13 cellular contexts compared by ENCODE assay signal in the genomic region with DNA sequence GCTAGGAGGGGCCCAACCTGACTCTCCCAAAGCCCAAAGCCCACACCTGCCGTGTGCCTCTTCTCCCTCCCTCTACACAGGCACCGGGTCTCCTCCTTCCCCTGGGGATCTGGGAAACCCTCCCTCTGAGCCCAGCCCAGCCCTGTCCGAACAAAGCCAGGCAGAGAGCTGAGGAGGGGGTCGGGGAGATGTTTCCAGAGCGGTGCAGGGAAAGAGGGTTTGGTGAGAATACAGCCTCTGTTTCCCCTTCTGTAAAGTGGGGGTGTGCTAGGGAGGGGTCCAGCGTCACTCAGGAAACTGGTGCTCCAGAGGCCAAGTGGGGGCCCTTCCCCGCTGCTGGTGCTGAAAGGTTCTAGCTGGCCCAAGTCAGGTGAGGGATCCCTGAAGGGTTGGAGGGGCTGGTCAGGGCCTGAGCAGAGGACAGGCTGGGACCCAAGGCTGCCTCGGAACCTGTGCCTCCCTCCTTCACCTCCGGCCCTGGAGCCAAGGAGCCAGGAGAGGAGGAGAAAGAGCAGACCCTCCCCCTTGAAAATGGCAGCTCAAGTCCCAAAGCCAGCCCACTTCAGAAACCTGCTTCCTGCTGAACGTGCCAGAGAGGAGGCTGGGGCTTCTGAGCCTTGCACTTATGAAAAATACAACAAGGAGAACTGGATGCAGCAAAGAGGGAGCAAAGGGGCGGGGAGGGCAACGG. TPM values are rescaled to one million over a fixed set of nuclear protein-coding genes. Genes with fewer than 3 reads are reported as not detected.
DNase-seq lines count a peak whose midpoint lies in the region; ATAC-seq and TF ChIP-seq lines count a peak whose summit lies in the region.
"Had no signal": no experiment of that assay in that cellular context is flagged by ENCODE, and none has a peak within 500 bp of the region (broad histone marks: within the 10 kb centered on the region; RNA-seq: fewer than 3 reads in every experiment).

No MANE protein-coding gene starts in this region.

- H3K27me3 ChIP-seq in NT2/D1 (ENCODE audit: insufficient read depth, insufficient read length) (no peaks in the 10 kb centered on the region), thyroid gland (no peaks in the 10 kb centered on the region)
- H3K27me3 ChIP-seq: heart right ventricle had no signal

- 47 to 49% methylated on average over 11 of the region's 12 CpGs for WGBS in thyroid gland, 2 donors

- no peak overlapping the region for H3K4me3 ChIP-seq in NT2/D1 (ENCODE audit: insufficient read length, low read depth)
- no peak overlapping the region for H3K4me3 ChIP-seq in thyroid gland (replicated peaks in 1 of 3)
- H3K4me3 ChIP-seq: heart right ventricle, skin epidermis had no signal

- no peaks in the 10 kb centered on the region for H3K36me3 ChIP-seq in NT2/D1 (ENCODE audit: insufficient read depth, insufficient read length, low read length)
- no peaks in the 10 kb centered on the region for H3K36me3 ChIP-seq in thyroid gland
- H3K36me3 ChIP-seq: heart right ventricle had no signal

- no peak for TF ChIP-seq CTCF in thyroid gland (IDR thresholded peaks at IDR 0.05)

- H3K9me3 ChIP-seq in NT2/D1 (ENCODE audit: insufficient read depth, low read length) (no peaks in the 10 kb centered on the region), thyroid gland (no peaks in the 10 kb centered on the region)
- H3K9me3 ChIP-seq: heart right ventricle had no signal

- DNase-seq in NCI-H2196 (lab: John Stamatoyannopoulos, UW; ENCODE audit: unreplicated experiment) (peak; percentile 62), NCI-H2196 treated with DMSO at 0.1 percent for 48 hours (lab: John Stamatoyannopoulos, UW; ENCODE audit: unreplicated experiment) (no peak), NT2/D1 (ENCODE audit: low read depth, low spot score) (no peak), left kidney (ENCODE audit: low read depth, low spot score) (peak; percentile 49), thyroid gland (no peak)
- DNase-seq in effector CD4-positive, alpha-beta T cell, result no peak
- DNase-seq: activated CD4-positive, CD25-positive, alpha-beta regulatory T cell treated with anti-CD3 and anti-CD28 coated beads, Interleukin-2, amount 50 U/mL, for 72 hours; activated T-cell treated with anti-CD3 and anti-CD28 coated beads, Interleukin-2, amount 50 U/mL, for 24 hours; OCI-M1 had no signal

- ATAC-seq in HG02571 (IDR thresholded peaks at IDR 0.05; ENCODE audit: unreplicated experiment), result no peak
- ATAC-seq in HG03139 (IDR thresholded peaks at IDR 0.05; ENCODE audit: unreplicated experiment), result no peak

- intact Hi-C loops in thyroid gland (cut with DNase I), result no loop called here

- H3K27ac ChIP-seq in thyroid gland, result peak overlapping the region; percentile 89 to 99 (median 97)
- H3K27ac ChIP-seq: heart right ventricle, skin epidermis had no signal

- H3K4me1 ChIP-seq in NT2/D1 (ENCODE audit: insufficient read depth, insufficient read length) (peaks cover 29% of the 10 kb centered on the region), thyroid gland (peaks cover 26 to 39% of the 10 kb centered on the region in 2 donors)

- peak overlapping the region; percentile 71 for H3K9ac ChIP-seq in NT2/D1 (ENCODE audit: insufficient read length, low read depth)

- TF ChIP-seq POLR2A in thyroid gland (IDR thresholded peaks at IDR 0.05), result no peak

RNA-seq across cellular contexts. Expression of gene MACROD1, which starts 43.4 kb away (rescaled TPM):
- total RNA-seq in thyroid gland, result 10 to 100 TPM; 62.5 to 89.5 (median 70.0) TPM

Comparison
In these comparisons a context has a peak if more than half of its experiments do, and no peak if none do; other contexts are left out.
1. DNase-seq: peak in NCI-H2196 (single experiment) and left kidney (single experiment); none in NCI-H2196 treated with DMSO at 0.1 percent for 48 hours (single experiment), NT2/D1 (single experiment), thyroid gland (0 of 2) and effector CD4-positive, alpha-beta T cell (single experiment).